ENCODE assay signal across 32 cellular contexts in the genomic region with DNA sequence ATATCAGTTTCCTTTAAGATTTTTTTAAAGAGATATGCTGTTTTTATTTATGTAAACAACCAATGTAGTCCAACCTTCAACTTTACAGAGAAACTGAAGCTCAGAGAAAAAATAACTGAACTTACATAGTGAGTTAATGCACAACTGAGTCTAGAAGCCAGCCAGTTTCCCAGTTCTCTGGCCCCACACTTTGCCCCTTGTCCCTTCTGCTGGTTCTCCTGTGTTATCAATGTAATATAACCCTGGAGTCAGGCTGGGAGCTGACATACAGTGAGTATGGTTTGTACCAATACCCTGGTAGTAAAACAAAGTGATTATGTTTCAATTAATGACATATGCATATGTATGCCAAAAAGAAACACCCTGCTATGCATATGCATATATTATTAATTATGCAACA. TPM values are rescaled to one million over a fixed set of nuclear protein-coding genes. Genes with fewer than 3 reads are reported as not detected.
"Had no signal": no experiment of that assay in that cellular context is flagged by ENCODE, and none has a peak within 500 bp of the region (broad histone marks: within the 10 kb centered on the region; RNA-seq: fewer than 3 reads in every experiment).

No MANE protein-coding gene starts in this region.

- H3K27me3 ChIP-seq: adrenal gland, body of pancreas, brain microvascular endothelial cell, breast epithelium had no signal

- H3K4me3 ChIP-seq: adrenal gland, body of pancreas, breast epithelium had no signal

- H3K9me3 ChIP-seq: adrenal gland, body of pancreas, breast epithelium had no signal

- H3K36me3 ChIP-seq: adrenal gland, brain microvascular endothelial cell, breast epithelium, WERI-Rb-1 had no signal

- H3K27ac ChIP-seq: adrenal gland, body of pancreas, brain microvascular endothelial cell, breast epithelium, WERI-Rb-1 had no signal

- H3K4me1 ChIP-seq: adrenal gland, body of pancreas, breast epithelium had no signal

- DNase-seq: activated CD4-positive, alpha-beta memory T cell treated with anti-CD3 and anti-CD28 coated beads, Interleukin-2, amount 10 ng/mL, durations not matched to agents 7 days and 5 days; activated CD4-positive, alpha-beta T cell treated with anti-CD3 and anti-CD28 coated beads for 1 hour; activated CD4-positive, alpha-beta T cell treated with anti-CD3 and anti-CD28 coated beads for 36 hours; activated CD4-positive, alpha-beta T cell treated with anti-CD3 and anti-CD28 coated beads for 48 hours; activated CD4-positive, alpha-beta T cell treated with anti-CD3 and anti-CD28 coated beads, Interleukin-2, amount 10 ng/mL, durations not matched to agents 7 days and 5 days; activated CD4-positive, alpha-beta T cell treated with anti-CD3 and anti-CD28 coated beads, Interleukin-2, amount 50 U/mL, for 48 hours; activated CD4-positive, CD25-positive, alpha-beta regulatory T cell; activated CD8-positive, alpha-beta memory T cell treated with anti-CD3 and anti-CD28 coated beads for 24 hours; activated CD8-positive, alpha-beta memory T cell treated with anti-CD3 and anti-CD28 coated beads, Interleukin-2, amount 10 ng/mL, durations not matched to agents 7 days and 5 days; activated CD8-positive, alpha-beta memory T cell treated with anti-CD3 and anti-CD28 coated beads, Interleukin-2, amount 50 U/mL, for 48 hours; activated CD8-positive, alpha-beta T cell treated with anti-CD3 and anti-CD28 coated beads, Interleukin-2, amount 10 ng/mL, durations not matched to agents 7 days and 5 days; activated effector memory CD4-positive, alpha-beta T cell treated with Interleukin-2 at 50 U/mL for 16 hours; activated gamma-delta T cell; activated naive CD4-positive, alpha-beta T cell treated with anti-CD3 and anti-CD28 coated beads for 36 hours; activated naive CD4-positive, alpha-beta T cell treated with anti-CD3 and anti-CD28 coated beads, Interleukin-2, amount 50 U/mL, for 16 hours; activated naive CD8-positive, alpha-beta T cell treated with anti-CD3 and anti-CD28 coated beads for 36 hours; activated T-cell treated with anti-CD3 and anti-CD28 coated beads, Interleukin-2, amount 50 U/mL, for 24 hours; activated T-cell treated with anti-CD3 and anti-CD28 coated beads, Interleukin-2, amount 50 U/mL, for 48 hours; adrenal gland; amniotic stem cell; aorta; body of pancreas; brain microvascular endothelial cell; central memory CD4-positive, alpha-beta T cell; cerebellar nuclear complex; T-helper 1 cell; T-helper 2 cell; T-helper 9 cell; WERI-Rb-1 had no signal

RNA-seq across cellular contexts. Expression of a gene that starts 32.2 kb away (rescaled TPM):
- total RNA-seq: activated CD4-positive, alpha-beta memory T cell treated with anti-CD3 and anti-CD28 coated beads, Interleukin-2, amount 10 ng/mL, durations not matched to agents 7 days and 5 days; activated CD4-positive, alpha-beta T cell treated with anti-CD3 and anti-CD28 coated beads for 36 hours; activated CD4-positive, alpha-beta T cell treated with anti-CD3 and anti-CD28 coated beads, Interleukin-2, amount 10 ng/mL, durations not matched to agents 7 days and 5 days; activated CD8-positive, alpha-beta memory T cell treated with anti-CD3 and anti-CD28 coated beads, Interleukin-2, amount 10 ng/mL, durations not matched to agents 7 days and 5 days; activated CD8-positive, alpha-beta T cell treated with anti-CD3 and anti-CD28 coated beads, Interleukin-2, amount 10 ng/mL, durations not matched to agents 7 days and 5 days; activated naive CD4-positive, alpha-beta T cell treated with anti-CD3 and anti-CD28 coated beads for 36 hours; activated naive CD4-positive, alpha-beta T cell treated with anti-CD3 and anti-CD28 coated beads, Interleukin-2, amount 50 U/mL, for 72 hours; activated naive CD8-positive, alpha-beta T cell treated with anti-CD3 and anti-CD28 coated beads for 36 hours; activated T-helper 2 cell treated with anti-CD3 and anti-CD28 coated beads, Interferon-gamma antibody, Interleukin-2, Interleukin-4, amounts not matched to agents 10 μg/mL and 5 μg/mL and 100 μg/mL, durations not matched to agents 14 hours and 24 hours and 36 hours had no signal
